In genomic region chr7:106730021-106730420, GRCh38 we compare ENCODE assay signal across 24 cellular contexts.
DNase-seq lines count a peak whose midpoint lies in the region; ATAC-seq, FAIRE-seq and TF ChIP-seq lines count a peak whose summit lies in the region.
"Had no signal": no experiment of that assay in that cellular context is flagged by ENCODE, and none has a peak within 500 bp of the region (broad histone marks: within the 10 kb centered on the region; RNA-seq: fewer than 3 reads in every experiment).

No MANE protein-coding gene starts in this region.

- H3K36me3 ChIP-seq in RWPE2 (ENCODE audit: low read depth) (no peaks in the 10 kb centered on the region), keratinocyte (ENCODE audit: control insufficient read depth in 2 of 2, extremely low read depth in 1 of 2, insufficient read depth in 2 of 2, low read length in 2 of 2) (no peaks in the 10 kb centered on the region)
- H3K36me3 ChIP-seq: ovary, right lobe of liver, stomach had no signal

- DNase-seq in activated naive CD4-positive, alpha-beta T cell treated with anti-CD3 and anti-CD28 coated beads, Interleukin-2, amount 50 U/mL, for 72 hours (ENCODE audit: low spot score in 2 of 2): no peak
- DNase-seq in activated naive CD4-positive, alpha-beta T cell (lab: John Stamatoyannopoulos, UW): no peak
- peak; percentile 21 for DNase-seq in Daoy (ENCODE audit: low read depth)
- no peak for DNase-seq in RWPE2 (ENCODE audit: low spot score)
- peak; percentile 77 for DNase-seq in keratinocyte (ENCODE audit: low read depth, low spot score)
- DNase-seq in NCI-H1092 treated with DMSO at 0.1 percent for 48 hours (lab: John Stamatoyannopoulos, UW): no peak
- DNase-seq in right cardiac atrium: no peak
- DNase-seq: activated CD8-positive, alpha-beta memory T cell treated with anti-CD3 and anti-CD28 coated beads, Interleukin-2, amount 50 U/mL, for 48 hours; activated naive CD8-positive, alpha-beta T cell treated with anti-CD3 and anti-CD28 coated beads, Interleukin-2, amount 10 ng/mL, durations not matched to agents 7 days and 5 days; Caco-2; cortex of kidney; foreskin melanocyte; kidney; naive thymus-derived CD4-positive, alpha-beta T cell; NCI-H2107; NCI-H748 treated with DMSO at 0.1 percent for 48 hours; ovary; right lobe of liver; stomach; trophoblast cell had no signal

- dilution Hi-C loops in keratinocyte (cut with MboI; ENCODE audit: extremely low pct_ligation_motif_present, low sequenced_read_pairs): no loop called here

- intact Hi-C loops in right cardiac atrium (cut with DNase I): loop anchor here in 2 of 4 donors (5.0 to 10.0 kb wide), 3 partner anchors 68 to 555 kb away; partner anchors contain the start of gene CCDC71L (in 1 of the 2)

- H3K4me3 ChIP-seq in RWPE2 (ENCODE audit: severe bottlenecking) (no peak overlapping the region), keratinocyte (ENCODE audit: control insufficient read depth in 2 of 3, extremely low read depth in 1 of 3, insufficient read depth in 2 of 3, low read depth in 1 of 3, low read length in 3 of 3) (no peak overlapping the region), right cardiac atrium (ENCODE audit: low read length) (no peak overlapping the region)
- H3K4me3 ChIP-seq: ovary, right lobe of liver, SJSA1, stomach had no signal

- peak overlapping the region; percentile 35 for H3K27ac ChIP-seq in RWPE2 (ENCODE audit: poor library complexity, severe bottlenecking)
- H3K27ac ChIP-seq in keratinocyte (ENCODE audit: control insufficient read depth, insufficient read depth, low read length): peak overlapping the region; percentile 8
- H3K27ac ChIP-seq in right cardiac atrium (ENCODE audit: low read length): no peak overlapping the region
- H3K27ac ChIP-seq: ovary, right lobe of liver, SJSA1, stomach had no signal

- peak overlapping the region; percentile 8 for H3K4me2 ChIP-seq in keratinocyte (ENCODE audit: control insufficient read depth, extremely low read depth, insufficient read depth, low read depth, low read length)

- H3K9me3 ChIP-seq in RWPE2 (ENCODE audit: severe bottlenecking) (no peaks in the 10 kb centered on the region), keratinocyte (ENCODE audit: control insufficient read depth, low read depth, low read length) (no peaks in the 10 kb centered on the region), right cardiac atrium (ENCODE audit: control insufficient read depth, low read length) (no peaks in the 10 kb centered on the region)
- H3K9me3 ChIP-seq: Caco-2, ovary, right lobe of liver, SJSA1, stomach had no signal

- H2AFZ ChIP-seq in keratinocyte (ENCODE audit: control insufficient read depth, low read length): peak overlapping the region; percentile 30

- peak; percentile 95 for FAIRE-seq in keratinocyte (lab: Jason Lieb, UNC)
- FAIRE-seq: kidney had no signal

- H3K79me2 ChIP-seq in keratinocyte (ENCODE audit: control insufficient read depth, insufficient read depth, low read length): no peaks in the 10 kb centered on the region

- no peaks in the 10 kb centered on the region for H4K20me1 ChIP-seq in keratinocyte (ENCODE audit: control insufficient read depth, extremely low read depth, insufficient read depth, low read length)

- H3K4me1 ChIP-seq in RWPE2 (ENCODE audit: insufficient read depth, poor library complexity, severe bottlenecking) (peaks cover 14% of the 10 kb centered on the region), keratinocyte (ENCODE audit: control insufficient read depth, extremely low read depth, insufficient read depth, low read length) (peaks cover 14% of the 10 kb centered on the region), right cardiac atrium (ENCODE audit: control insufficient read depth, insufficient read depth, low read length) (peaks cover 2% of the 10 kb centered on the region)
- H3K4me1 ChIP-seq: Caco-2, right lobe of liver had no signal

- no peaks in the 10 kb centered on the region for H3K9me1 ChIP-seq in keratinocyte (ENCODE audit: control insufficient read depth, extremely low read depth, insufficient read depth, low read length)

- no peaks in the 10 kb centered on the region for H3K9me3 Mint-ChIP-seq in activated naive CD4-positive, alpha-beta T cell treated with anti-CD3 and anti-CD28 coated beads, Interleukin-2, amount 50 U/mL, for 72 hours
- H3K9me3 Mint-ChIP-seq: activated naive CD8-positive, alpha-beta T cell treated with anti-CD3 and anti-CD28 coated beads, Interleukin-2, amount 10 ng/mL, durations not matched to agents 7 days and 5 days; memory B cell had no signal

- H3K9ac ChIP-seq in keratinocyte (ENCODE audit: control insufficient read depth, extremely low read depth, insufficient read depth, low read length): no peak overlapping the region

- peak overlapping the region in 1 of 2 donors; percentile 40 for H3K27ac Mint-ChIP-seq in activated naive CD4-positive, alpha-beta T cell treated with anti-CD3 and anti-CD28 coated beads, Interleukin-2, amount 50 U/mL, for 72 hours
- H3K27ac Mint-ChIP-seq: activated naive CD8-positive, alpha-beta T cell treated with anti-CD3 and anti-CD28 coated beads, Interleukin-2, amount 10 ng/mL, durations not matched to agents 7 days and 5 days; memory B cell; naive thymus-derived CD4-positive, alpha-beta T cell had no signal

- peaks cover 0 to 6% of the 10 kb centered on the region in 2 donors for H3K36me3 Mint-ChIP-seq in activated naive CD4-positive, alpha-beta T cell treated with anti-CD3 and anti-CD28 coated beads, Interleukin-2, amount 50 U/mL, for 72 hours
- H3K36me3 Mint-ChIP-seq: activated naive CD8-positive, alpha-beta T cell treated with anti-CD3 and anti-CD28 coated beads, Interleukin-2, amount 10 ng/mL, durations not matched to agents 7 days and 5 days; brain; memory B cell had no signal

- TF ChIP-seq CTCF in RWPE2 (IDR thresholded peaks at IDR 0.05; ENCODE audit: poor library complexity, severe bottlenecking) (no peak), keratinocyte (optimal IDR thresholded peaks at IDR 0.05 in 1 of 3, IDR thresholded peaks at IDR 0.05 in 1 of 3, conservative IDR thresholded peaks at IDR 0.05 in 1 of 3; ENCODE audit: extremely low read depth in 1 of 3, insufficient read depth in 2 of 3, low read length in 3 of 3) (no peak)

- peak; percentile 54 to 74 for ATAC-seq in activated naive CD4-positive, alpha-beta T cell treated with anti-CD3 and anti-CD28 coated beads, Interleukin-2, amount 50 U/mL, for 72 hours
- ATAC-seq in RWPE2 (ENCODE audit: low read depth) (peak; percentile 86), right cardiac atrium (no peak), GM18502 (IDR thresholded peaks at IDR 0.05; ENCODE audit: poor library complexity, unreplicated experiment) (no peak)
- ATAC-seq: naive thymus-derived CD4-positive, alpha-beta T cell; right lobe of liver had no signal

- no peaks in the 10 kb centered on the region for H3K27me3 ChIP-seq in RWPE2 (ENCODE audit: insufficient read depth, poor library complexity, severe bottlenecking)
- no peaks in the 10 kb centered on the region for H3K27me3 ChIP-seq in keratinocyte (ENCODE audit: control insufficient read depth, extremely low read depth, insufficient read depth, low read length)
- H3K27me3 ChIP-seq in right cardiac atrium (ENCODE audit: control insufficient read depth, insufficient read depth): no peaks in the 10 kb centered on the region
- H3K27me3 ChIP-seq: ovary, right lobe of liver, SJSA1, stomach had no signal

Comparison
In these comparisons a context has a peak if more than half of its experiments do, and no peak if none do; other contexts are left out.
1. ATAC-seq: peak in activated naive CD4-positive, alpha-beta T cell treated with anti-CD3 and anti-CD28 coated beads, Interleukin-2, amount 50 U/mL, for 72 hours (2 of 2) and RWPE2 (single experiment); none in right cardiac atrium (0 of 2) and GM18502 (single experiment).
2. DNase-seq: peak in Daoy (single experiment) and keratinocyte (single experiment); none in activated naive CD4-positive, alpha-beta T cell treated with anti-CD3 and anti-CD28 coated beads, Interleukin-2, amount 50 U/mL, for 72 hours (0 of 2), activated naive CD4-positive, alpha-beta T cell (0 of 4), RWPE2 (single experiment), NCI-H1092 treated with DMSO at 0.1 percent for 48 hours (single experiment) and right cardiac atrium (0 of 3).